2 cellular contexts compared by ENCODE assay signal in the genomic region with DNA sequence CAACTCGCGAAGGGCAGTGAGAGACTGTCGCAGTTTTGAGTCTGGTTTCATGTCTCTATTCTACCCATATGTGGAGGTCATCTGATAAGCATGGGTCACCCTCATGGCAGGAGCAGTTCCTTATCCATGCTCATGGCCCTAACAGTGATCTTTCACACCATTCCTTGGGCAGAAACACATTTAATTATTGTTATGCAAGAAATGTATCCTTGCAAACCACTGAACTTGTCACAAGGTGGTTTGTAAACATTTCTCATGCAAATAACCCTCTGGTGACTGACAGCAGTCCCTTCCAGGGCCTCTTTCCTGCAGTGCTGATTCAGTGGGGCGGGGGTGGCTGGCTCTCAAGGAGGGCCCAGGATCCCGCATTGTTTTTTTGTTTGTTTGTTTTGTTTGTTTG.
TF ChIP-seq lines count a peak whose summit lies in the region.

No MANE protein-coding gene starts in this region.

TF ChIP-seq in IMR-90, 13 proteins besides CTCF, POLR2A, EP300 and RAD21:
- TF ChIP-seq CHD1 (IDR thresholded peaks at IDR 0.05; ENCODE audit: low read depth, low read length) (no peak), CEBPB (IDR thresholded peaks at IDR 0.05; ENCODE audit: low read depth, low read length) (no peak), FOS (IDR thresholded peaks at IDR 0.05; ENCODE audit: low read depth, low read length) (no peak), BHLHE40 (IDR thresholded peaks at IDR 0.05; ENCODE audit: low read depth, low read length) (no peak), SMC3 (IDR thresholded peaks at IDR 0.05; ENCODE audit: low read depth, low read length) (no peak), RCOR1 (IDR thresholded peaks at IDR 0.05; ENCODE audit: insufficient replicate concordance, low read length) (no peak), NFE2L2 (IDR thresholded peaks at IDR 0.05; ENCODE audit: low read depth, low read length) (no peak), RFX5 (IDR thresholded peaks at IDR 0.05; ENCODE audit: low read depth, low read length) (no peak), MXI1 (IDR thresholded peaks at IDR 0.05; ENCODE audit: borderline replicate concordance, low read depth, low read length) (no peak), MAZ (IDR thresholded peaks at IDR 0.05; ENCODE audit: borderline replicate concordance, low read depth, low read length) (no peak), MAFK (IDR thresholded peaks at IDR 0.05; ENCODE audit: low read depth, low read length) (no peak)
- TF ChIP-seq, protein P1, sequence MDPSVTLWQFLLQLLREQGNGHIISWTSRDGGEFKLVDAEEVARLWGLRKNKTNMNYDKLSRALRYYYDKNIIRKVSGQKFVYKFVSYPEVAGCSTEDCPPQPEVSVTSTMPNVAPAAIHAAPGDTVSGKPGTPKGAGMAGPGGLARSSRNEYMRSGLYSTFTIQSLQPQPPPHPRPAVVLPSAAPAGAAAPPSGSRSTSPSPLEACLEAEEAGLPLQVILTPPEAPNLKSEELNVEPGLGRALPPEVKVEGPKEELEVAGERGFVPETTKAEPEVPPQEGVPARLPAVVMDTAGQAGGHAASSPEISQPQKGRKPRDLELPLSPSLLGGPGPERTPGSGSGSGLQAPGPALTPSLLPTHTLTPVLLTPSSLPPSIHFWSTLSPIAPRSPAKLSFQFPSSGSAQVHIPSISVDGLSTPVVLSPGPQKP (IDR thresholded peaks at IDR 0.05; ENCODE audit: borderline replicate concordance, low read depth, low read length) = no peak
- TF ChIP-seq, protein P2, sequence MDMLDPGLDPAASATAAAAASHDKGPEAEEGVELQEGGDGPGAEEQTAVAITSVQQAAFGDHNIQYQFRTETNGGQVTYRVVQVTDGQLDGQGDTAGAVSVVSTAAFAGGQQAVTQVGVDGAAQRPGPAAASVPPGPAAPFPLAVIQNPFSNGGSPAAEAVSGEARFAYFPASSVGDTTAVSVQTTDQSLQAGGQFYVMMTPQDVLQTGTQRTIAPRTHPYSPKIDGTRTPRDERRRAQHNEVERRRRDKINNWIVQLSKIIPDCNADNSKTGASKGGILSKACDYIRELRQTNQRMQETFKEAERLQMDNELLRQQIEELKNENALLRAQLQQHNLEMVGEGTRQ (IDR thresholded peaks at IDR 0.05; ENCODE audit: low read depth, low read length) = no peak

TF ChIP-seq in H1, 55 proteins besides CTCF, POLR2A, EP300 and RAD21:
- TF ChIP-seq CBX5 (IDR thresholded peaks at IDR 0.05; ENCODE audit: low read depth, low read length) = no peak
- TF ChIP-seq POU5F1 (IDR thresholded peaks at IDR 0.05; ENCODE audit: low read depth, low read length) = peak; percentile 62; the same call in 1 of the 2 replicates
